In the genomic region with DNA sequence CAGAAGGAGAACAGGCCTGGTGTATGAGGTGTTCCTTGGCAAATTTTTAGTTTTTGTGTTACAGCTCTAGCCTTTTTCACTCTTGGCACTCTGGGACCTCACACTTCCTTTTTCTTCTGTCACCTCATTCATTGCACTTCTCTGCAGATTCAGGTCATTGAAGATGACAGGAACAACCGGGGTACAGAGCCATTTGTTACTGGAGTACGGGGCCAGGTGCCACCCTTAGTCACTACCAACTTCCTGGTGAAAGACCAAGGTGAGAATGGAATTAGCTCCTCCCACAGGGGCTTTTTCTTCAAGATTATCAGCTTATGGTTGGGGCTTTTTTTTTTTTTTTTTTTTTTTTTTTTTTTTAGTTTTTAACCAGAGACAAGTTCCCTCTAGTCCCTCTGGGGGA, we compare ENCODE assay signal across 15 cellular contexts. TPM values are rescaled to one million over a fixed set of nuclear protein-coding genes. Genes with fewer than 3 reads are reported as not detected.
DNase-seq lines count a peak whose midpoint lies in the region; ATAC-seq and TF ChIP-seq lines count a peak whose summit lies in the region.
"Had no signal": no experiment of that assay in that cellular context is flagged by ENCODE, and none has a peak within 500 bp of the region (broad histone marks: within the 10 kb centered on the region; RNA-seq: fewer than 3 reads in every experiment).

No MANE protein-coding gene starts in this region.

- no peaks in the 10 kb centered on the region for H3K9me3 Mint-ChIP-seq in stimulated activated effector memory CD8-positive, alpha-beta T cell treated with anti-CD3 and anti-CD28 coated beads, Interleukin-12 subunit alpha, Interleukin-12 subunit beta, amount 100 ng/mL, for 72 hours
- H3K9me3 Mint-ChIP-seq: CD4-positive, CD25-positive, alpha-beta regulatory T cell had no signal

- no peak for TF ChIP-seq CTCF in PC-3 (conservative IDR thresholded peaks at IDR 0.05; ENCODE audit: low read depth, low read length)

- H3K4me1 ChIP-seq in PC-3 (ENCODE audit: insufficient read depth, low read length), result peaks cover 34% of the 10 kb centered on the region
- peaks cover 15% of the 10 kb centered on the region for H3K4me1 ChIP-seq in effector memory CD4-positive, alpha-beta T cell (ENCODE audit: control insufficient read depth, insufficient read depth, low read length, poor library complexity, severe bottlenecking)

- POLR2A ChIA-PET in PC-3 (lab: Charles Lee; ENCODE audit: unreplicated experiment), result interaction anchor here (0.6 to 1.5 kb wide), 2 partner anchors 8 to 17 kb away, joined by 4 to 14 read pairs; a partner anchor contains a TSS

- peaks cover 37% of the 10 kb centered on the region for H3K79me2 ChIP-seq in PC-3 (ENCODE audit: low read length)

- peaks cover 99% of the 10 kb centered on the region for H3K36me3 Mint-ChIP-seq in stimulated activated effector memory CD8-positive, alpha-beta T cell treated with anti-CD3 and anti-CD28 coated beads, Interleukin-12 subunit alpha, Interleukin-12 subunit beta, amount 100 ng/mL, for 72 hours

- H3K9me2 ChIP-seq in PC-3 (replicated peaks; ENCODE audit: low read length), result no peaks in the 10 kb centered on the region

- H3K36me3 ChIP-seq in PC-3 (ENCODE audit: low read depth, low read length), result peaks cover 87% of the 10 kb centered on the region
- H3K36me3 ChIP-seq in effector memory CD4-positive, alpha-beta T cell (ENCODE audit: control insufficient read depth, insufficient read depth, low read length), result peaks cover 84% of the 10 kb centered on the region

- H3K4me3 ChIP-seq in PC-3 (ENCODE audit: low read length), result peak overlapping the region; percentile 1; the same call in 1 of the 2 replicates
- H3K4me3 ChIP-seq in effector memory CD4-positive, alpha-beta T cell (ENCODE audit: insufficient read depth, low read depth, low read length, poor library complexity, severe bottlenecking), result no peak overlapping the region
- H3K4me3 ChIP-seq: Peyer's patch had no signal

- H2AFZ ChIP-seq in PC-3 (ENCODE audit: low read length), result no peak overlapping the region

- H3K9ac ChIP-seq in PC-3 (ENCODE audit: low read length), result 0 out of 2 replicates have a peak overlapping the region, but pooled peaks have one; percentile 0

- intact Hi-C loops in PC-3 (cut with micrococcal nuclease), result loop anchor here (1.0 to 2.0 kb wide), 2 partner anchors 9 to 19 kb away; a partner anchor contains a TSS

- H3K4me1 Mint-ChIP-seq in stimulated activated effector memory CD8-positive, alpha-beta T cell treated with anti-CD3 and anti-CD28 coated beads, Interleukin-12 subunit alpha, Interleukin-12 subunit beta, amount 100 ng/mL, for 72 hours, result peaks cover 70% of the 10 kb centered on the region

- H3K4me3 Mint-ChIP-seq in stimulated activated effector memory CD8-positive, alpha-beta T cell treated with anti-CD3 and anti-CD28 coated beads, Interleukin-12 subunit alpha, Interleukin-12 subunit beta, amount 100 ng/mL, for 72 hours, result peak overlapping the region; percentile 40
- H3K4me3 Mint-ChIP-seq: CD4-positive, CD25-positive, alpha-beta regulatory T cell had no signal

- peaks cover 22% of the 10 kb centered on the region for H4K20me1 ChIP-seq in PC-3 (ENCODE audit: low read length)

- CTCF ChIA-PET in PC-3 (lab: Charles Lee), result no interaction called here

- peak; percentile 28 for DNase-seq in activated gamma-delta T cell treated with Interleukin-2 at 50 U/mL for 16 hours
- no peak for DNase-seq in activated gamma-delta T cell (lab: John Stamatoyannopoulos, UW)
- DNase-seq in PC-3, result no peak
- peak in 2 of 3 donors; percentile 17 to 44 for DNase-seq in effector memory CD4-positive, alpha-beta T cell
- DNase-seq in stimulated activated effector memory CD8-positive, alpha-beta T cell treated with anti-CD3 and anti-CD28 coated beads, Interleukin-12 subunit alpha, Interleukin-12 subunit beta, amount 100 ng/mL, for 72 hours (ENCODE audit: low spot score in 2 of 2), result no peak
- DNase-seq in DMS79 (lab: John Stamatoyannopoulos, UW), result no peak
- DNase-seq in nucleus accumbens (lab: John Stamatoyannopoulos, UW), result no peak
- DNase-seq: ACHN; CD4-positive, CD25-positive, alpha-beta regulatory T cell; NCI-H1436 treated with DMSO at 0.1 percent for 48 hours; NCI-H82; Peyer's patch; stimulated activated naive CD4-positive, alpha-beta T cell treated with Interleukin-2 at 50 U/mL for 16 hours had no signal

- H3K27ac Mint-ChIP-seq in stimulated activated effector memory CD8-positive, alpha-beta T cell treated with anti-CD3 and anti-CD28 coated beads, Interleukin-12 subunit alpha, Interleukin-12 subunit beta, amount 100 ng/mL, for 72 hours, result peak overlapping the region; percentile 85
- H3K27ac Mint-ChIP-seq: progenitor cell of endocrine pancreas had no signal

- no peaks in the 10 kb centered on the region for H3K27me3 ChIP-seq in PC-3 (ENCODE audit: low read length)
- H3K27me3 ChIP-seq in effector memory CD4-positive, alpha-beta T cell (replicated peaks; ENCODE audit: control insufficient read depth, insufficient read depth, low read length, poor library complexity, severe bottlenecking), result no peaks in the 10 kb centered on the region
- H3K27me3 ChIP-seq: Peyer's patch had no signal

- no TSS peak for BruUV-seq in PC-3 (replicated peaks; lab: Mats Ljungman, UMichigan)

- peak overlapping the region; percentile 50 for H3K4me2 ChIP-seq in PC-3 (ENCODE audit: low read length)

- peaks cover 18% of the 10 kb centered on the region for H3F3A ChIP-seq in PC-3 (ENCODE audit: low read length, unreplicated experiment)

- H3K27ac ChIP-seq in PC-3 (ENCODE audit: low read length), result peak overlapping the region; percentile 56
- H3K27ac ChIP-seq in effector memory CD4-positive, alpha-beta T cell (ENCODE audit: insufficient read depth, low read length, poor library complexity, severe bottlenecking), result peak overlapping the region; percentile 59
- H3K27ac ChIP-seq: Peyer's patch had no signal

- ATAC-seq in PC-3 (peak; percentile 14; the same call in 1 of the 2 replicates), GM18870 (IDR thresholded peaks at IDR 0.05; ENCODE audit: unreplicated experiment) (no peak)
- peak; percentile 42 for ATAC-seq in stimulated activated effector memory CD8-positive, alpha-beta T cell treated with anti-CD3 and anti-CD28 coated beads, Interleukin-12 subunit alpha, Interleukin-12 subunit beta, amount 100 ng/mL, for 72 hours

- H3K9me3 ChIP-seq in PC-3 (ENCODE audit: low read length), result no peaks in the 10 kb centered on the region
- no peaks in the 10 kb centered on the region for H3K9me3 ChIP-seq in effector memory CD4-positive, alpha-beta T cell (ENCODE audit: control insufficient read depth, low read length)
- H3K9me3 ChIP-seq: Peyer's patch had no signal

RNA-seq across cellular contexts. Expression of a gene that starts 18.5 kb away (rescaled TPM):
- 199 and 238 TPM in 2 replicates for total RNA-seq in PC-3 (2014; rRNA removed)

RNA-seq across cellular contexts. Expression of a gene that starts 19.2 kb away (rescaled TPM):
- total RNA-seq in PC-3 (2014; rRNA removed), result 285 and 325 TPM in 2 replicates

RNA-seq across cellular contexts. Expression of a gene that starts 22.1 kb away (rescaled TPM):
- 152 and 173 TPM in 2 replicates for total RNA-seq in PC-3 (2014; rRNA removed)

RNA-seq across cellular contexts. Expression of a gene that starts 48.1 kb away (rescaled TPM):
- total RNA-seq in PC-3 (2014; rRNA removed), result 53.0 and 89.9 TPM in 2 replicates

Comparison
In these comparisons a context has a peak if more than half of its experiments do, and no peak if none do; other contexts are left out.
1. DNase-seq: peak in activated gamma-delta T cell treated with Interleukin-2 at 50 U/mL for 16 hours (single experiment) and effector memory CD4-positive, alpha-beta T cell (2 of 3); none in activated gamma-delta T cell (single experiment), PC-3 (single experiment), stimulated activated effector memory CD8-positive, alpha-beta T cell treated with anti-CD3 and anti-CD28 coated beads, Interleukin-12 subunit alpha, Interleukin-12 subunit beta, amount 100 ng/mL, for 72 hours (0 of 2), DMS79 (single experiment) and nucleus accumbens (0 of 56).